8 cellular contexts compared by ENCODE assay signal in the genomic region with DNA sequence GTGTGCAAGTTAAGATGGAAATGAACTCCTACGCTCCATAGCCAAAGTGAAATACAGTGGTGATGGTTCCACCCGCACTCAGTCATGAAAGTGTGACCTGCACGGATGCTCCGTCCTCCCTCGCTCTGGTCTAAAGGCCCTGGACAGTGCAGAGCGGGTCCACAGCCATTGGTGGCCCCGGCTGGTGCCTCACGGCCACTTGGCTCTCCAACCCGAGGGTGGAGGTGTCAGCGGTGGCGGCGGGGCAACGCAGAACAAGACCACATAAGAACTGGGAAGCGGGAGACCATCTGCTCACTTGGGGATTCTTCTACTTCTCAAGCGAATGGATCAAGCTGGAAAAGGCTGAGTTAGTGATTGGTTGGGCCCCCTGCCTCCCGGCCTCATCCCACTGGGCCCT.
"Had no signal": no experiment of that assay in that cellular context is flagged by ENCODE, and none has a peak within 500 bp of the region (broad histone marks: within the 10 kb centered on the region; RNA-seq: fewer than 3 reads in every experiment).

No MANE protein-coding gene starts in this region.

- H3K9me3 ChIP-seq: HAP-1 had no signal

- H3K9ac ChIP-seq: GM23248 had no signal

- H3K36me3 ChIP-seq: HAP-1 had no signal

- H3K4me3 ChIP-seq: GM23248, GM23338, HAP-1 had no signal

- H2AFZ ChIP-seq: GM23248, GM23338 had no signal

- H3K4me2 ChIP-seq: GM23338 had no signal

- H3K4me1 ChIP-seq: HAP-1 had no signal

- H3K27ac ChIP-seq: GM23248 had no signal

- DNase-seq: GM23248, GOT3, H7, H9, HCEC 1CT had no signal

- ATAC-seq: GM23338, HCT116 had no signal
